ENCODE assay signal across 11 cellular contexts in the genomic region with DNA sequence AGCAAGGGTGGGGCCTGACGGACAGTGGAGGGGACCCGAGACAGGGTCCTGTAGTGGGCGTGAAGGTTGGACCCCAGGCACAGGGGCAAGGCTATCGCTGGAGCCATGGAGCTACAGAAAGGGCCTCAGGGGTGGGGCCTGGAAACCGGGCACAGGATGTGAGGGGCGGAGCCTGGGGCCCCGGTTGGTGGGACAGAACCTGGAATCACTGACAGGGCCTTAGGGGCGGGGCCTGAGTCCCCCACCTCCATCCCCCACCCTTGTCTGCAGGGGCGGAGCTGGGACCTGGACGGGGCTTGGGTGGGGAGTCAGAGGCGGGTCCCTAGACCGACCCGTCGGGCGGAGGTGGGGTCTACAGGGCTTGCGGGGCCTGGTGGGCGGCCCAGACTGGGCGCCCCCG. TPM values are rescaled to one million over a fixed set of nuclear protein-coding genes. Genes with fewer than 3 reads are reported as not detected.
DNase-seq lines count a peak whose midpoint lies in the region; ATAC-seq lines count a peak whose summit lies in the region.
"Had no signal": no experiment of that assay in that cellular context is flagged by ENCODE, and none has a peak within 500 bp of the region (broad histone marks: within the 10 kb centered on the region; RNA-seq: fewer than 3 reads in every experiment).

No MANE protein-coding gene starts in this region.

- H3K36me3 Mint-ChIP-seq in activated T-helper 17 cell treated with anti-CD3 and anti-CD28 coated beads, Interleukin-2, amount 50 U/mL, for 72 hours (ENCODE audit: low read depth): no peaks in the 10 kb centered on the region

- no peak overlapping the region for H3K27ac ChIP-seq in iPS DF 6.9 (ENCODE audit: low read length)
- H3K27ac ChIP-seq in skin epidermis: peak overlapping the region in 19 of 21 experiments; percentile 19 to 83 (median 70)
- H3K27ac ChIP-seq: A549 had no signal

- no peak overlapping the region for H3K4me3 Mint-ChIP-seq in activated T-helper 17 cell treated with anti-CD3 and anti-CD28 coated beads, Interleukin-2, amount 50 U/mL, for 72 hours

- H3K9me3 ChIP-seq in iPS DF 6.9 (ENCODE audit: control insufficient read depth, insufficient read depth, low read length): no peaks in the 10 kb centered on the region
- H3K9me3 ChIP-seq: A549 had no signal

- peaks cover 7% of the 10 kb centered on the region for H3K4me1 Mint-ChIP-seq in activated T-helper 17 cell treated with anti-CD3 and anti-CD28 coated beads, Interleukin-2, amount 50 U/mL, for 72 hours

- H3K27ac Mint-ChIP-seq in activated T-helper 17 cell treated with anti-CD3 and anti-CD28 coated beads, Interleukin-2, amount 50 U/mL, for 72 hours: no peak overlapping the region

- WGBS in iPS DF 6.9 (ENCODE audit: insufficient coverage, insufficient read length): no CpG with 5 or more reads among the region's 19 CpGs

- peak; percentile 30 for ATAC-seq in activated T-helper 17 cell treated with anti-CD3 and anti-CD28 coated beads, Interleukin-2, amount 50 U/mL, for 72 hours (replicated peaks)

- H3K27me3 Mint-ChIP-seq in activated T-helper 17 cell treated with anti-CD3 and anti-CD28 coated beads, Interleukin-2, amount 50 U/mL, for 72 hours: no peaks in the 10 kb centered on the region

- peaks cover 2% of the 10 kb centered on the region; the same call in 1 of the 2 replicates for H3K36me3 ChIP-seq in iPS DF 6.9 (ENCODE audit: control insufficient read depth, insufficient read depth, low read length)

- H3K27me3 ChIP-seq in iPS DF 6.9 (ENCODE audit: control insufficient read depth, insufficient read depth, low read length): no peaks in the 10 kb centered on the region

- no peaks in the 10 kb centered on the region for H3K9me3 Mint-ChIP-seq in activated T-helper 17 cell treated with anti-CD3 and anti-CD28 coated beads, Interleukin-2, amount 50 U/mL, for 72 hours

- peak; percentile 71 for DNase-seq in NCI-H82 (lab: John Stamatoyannopoulos, UW)
- DNase-seq in NCI-H82 treated with DMSO at 0.1 percent for 48 hours (lab: John Stamatoyannopoulos, UW; ENCODE audit: unreplicated experiment): no peak
- peak; percentile 93 for DNase-seq in iPS DF 6.9 (ENCODE audit: low read depth, low spot score)
- no peak for DNase-seq in NCI-H524 (lab: John Stamatoyannopoulos, UW)
- DNase-seq in NCI-H2196 treated with DMSO at 0.1 percent for 48 hours (lab: John Stamatoyannopoulos, UW; ENCODE audit: unreplicated experiment): no peak
- no peak for DNase-seq in SW 1271 (lab: John Stamatoyannopoulos, UW)

- peak overlapping the region; percentile 34; the same call in 1 of the 2 replicates for H3K4me3 ChIP-seq in iPS DF 6.9 (ENCODE audit: low read length)
- H3K4me3 ChIP-seq in skin epidermis: peak overlapping the region; percentile 26 to 46 (median 27)
- H3K4me3 ChIP-seq: A549 had no signal

- peaks cover 7% of the 10 kb centered on the region for H3K4me1 ChIP-seq in iPS DF 6.9 (ENCODE audit: control insufficient read depth, insufficient read depth, low read length)
- H3K4me1 ChIP-seq: A549 had no signal

RNA-seq across cellular contexts. Expression of a gene that starts 26.0 kb away (rescaled TPM):
- 10 to 100 TPM; 60.9 to 67.7 TPM for total RNA-seq in activated T-helper 17 cell treated with anti-CD3 and anti-CD28 coated beads, Interleukin-2, amount 50 U/mL, for 72 hours

RNA-seq across cellular contexts. Expression of a gene that starts 27.8 kb away (rescaled TPM):
- 10 to 100 TPM; 12.6 to 12.9 TPM for total RNA-seq in activated T-helper 17 cell treated with anti-CD3 and anti-CD28 coated beads, Interleukin-2, amount 50 U/mL, for 72 hours

RNA-seq across cellular contexts. Expression of a gene that starts 40.1 kb away (rescaled TPM):
- total RNA-seq in activated T-helper 17 cell treated with anti-CD3 and anti-CD28 coated beads, Interleukin-2, amount 50 U/mL, for 72 hours: 1 to 10 TPM in 1 of 2 donors, under 1 TPM in 1; 0.90 to 1.0 TPM
- total RNA-seq: mononuclear cell had no signal

RNA-seq across cellular contexts. Expression of a gene that starts 49.6 kb away (rescaled TPM):
- not detected for total RNA-seq in activated T-helper 17 cell treated with anti-CD3 and anti-CD28 coated beads, Interleukin-2, amount 50 U/mL, for 72 hours
- total RNA-seq: M059J, mononuclear cell had no signal

RNA-seq across cellular contexts. Expression of a gene that starts 53.3 kb away (rescaled TPM):
- 10 to 100 TPM; 52.1 to 53.9 TPM for total RNA-seq in activated T-helper 17 cell treated with anti-CD3 and anti-CD28 coated beads, Interleukin-2, amount 50 U/mL, for 72 hours

Comparison
In these comparisons a context has a peak if more than half of its experiments do, and no peak if none do; other contexts are left out.
1. DNase-seq: peak in NCI-H82 (single experiment) and iPS DF 6.9 (single experiment); none in NCI-H82 treated with DMSO at 0.1 percent for 48 hours (single experiment), NCI-H524 (0 of 2), NCI-H2196 treated with DMSO at 0.1 percent for 48 hours (single experiment) and SW 1271 (0 of 2).